2 cellular contexts compared by ENCODE assay signal in genomic region chr7:3981281-3981680, GRCh38.
TF ChIP-seq lines count a peak whose summit lies in the region.

No MANE protein-coding gene starts in this region.

TF ChIP-seq in GM23338, 12 proteins besides CTCF, POLR2A, EP300 and RAD21:
- TF ChIP-seq EZH2phosphoT487 (IDR thresholded peaks at IDR 0.05; ENCODE audit: unreplicated experiment) (no peak), ZNF114 (CRISPR knock-in tag; IDR thresholded peaks at IDR 0.05) (no peak), ETS1 (IDR thresholded peaks at IDR 0.05) (no peak), JUNB (IDR thresholded peaks at IDR 0.05; ENCODE audit: unreplicated experiment) (no peak), NANOG (IDR thresholded peaks at IDR 0.05; ENCODE audit: borderline replicate concordance) (no peak), ZNF331 (CRISPR knock-in tag; IDR thresholded peaks at IDR 0.05; ENCODE audit: low read depth) (no peak), EZH2 (IDR thresholded peaks at IDR 0.05; ENCODE audit: low read depth, unreplicated experiment) (no peak), ZNF462 (CRISPR knock-in tag; IDR thresholded peaks at IDR 0.05) (no peak), CREB1 (CRISPR knock-in tag; IDR thresholded peaks at IDR 0.05; ENCODE audit: low read depth) (no peak), POLR2AphosphoS5 (IDR thresholded peaks at IDR 0.05; ENCODE audit: low read depth) (no peak), STAT1 (IDR thresholded peaks at IDR 0.05; ENCODE audit: unreplicated experiment) (no peak), REST (IDR thresholded peaks at IDR 0.05; ENCODE audit: unreplicated experiment) (no peak)

TF ChIP-seq in H1, 55 proteins besides CTCF, POLR2A, EP300 and RAD21:
- TF ChIP-seq CHD7 (IDR thresholded peaks at IDR 0.05; ENCODE audit: insufficient replicate concordance, low read length) (no peak), JUND (IDR thresholded peaks at IDR 0.05; ENCODE audit: low read length) (no peak), MAFK (IDR thresholded peaks at IDR 0.05; ENCODE audit: low read depth, low read length) (no peak), RXRA (IDR thresholded peaks at IDR 0.05; ENCODE audit: insufficient read depth, low read depth, low read length) (no peak), GABPA (IDR thresholded peaks at IDR 0.05; ENCODE audit: borderline replicate concordance, insufficient read depth, low read length) (no peak), USF2 (IDR thresholded peaks at IDR 0.05; ENCODE audit: low read length) (no peak), KDM5A (IDR thresholded peaks at IDR 0.05; ENCODE audit: low read length) (no peak), CBX5 (IDR thresholded peaks at IDR 0.05; ENCODE audit: low read depth, low read length) (no peak), BACH1 (IDR thresholded peaks at IDR 0.05; ENCODE audit: low read length) (no peak), HDAC2 (IDR thresholded peaks at IDR 0.05; ENCODE audit: borderline replicate concordance in 1 of 2, low read depth in 2 of 2, low read length in 2 of 2) (no peak), BCL11A (IDR thresholded peaks at IDR 0.05; ENCODE audit: low read depth in 2 of 2, low read length in 2 of 2) (no peak), RBBP5 (IDR thresholded peaks at IDR 0.05; ENCODE audit: borderline replicate concordance, low read depth, low read length) (no peak), EGR1 (IDR thresholded peaks at IDR 0.05; ENCODE audit: borderline replicate concordance, low read depth, low read length) (no peak), ATF2 (IDR thresholded peaks at IDR 0.05; ENCODE audit: low read length) (no peak), CREB1 (IDR thresholded peaks at IDR 0.05) (no peak), EZH2 (IDR thresholded peaks at IDR 0.05; ENCODE audit: low read depth, low read length, severe bottlenecking) (no peak), SIRT6 (IDR thresholded peaks at IDR 0.05; ENCODE audit: low read length) (no peak), RNF2 (IDR thresholded peaks at IDR 0.05; ENCODE audit: borderline replicate concordance, low read depth, low read length, missing control alignments, poor library complexity, severe bottlenecking) (no peak)
